ENCODE assay signal across 14 cellular contexts in the genomic region with DNA sequence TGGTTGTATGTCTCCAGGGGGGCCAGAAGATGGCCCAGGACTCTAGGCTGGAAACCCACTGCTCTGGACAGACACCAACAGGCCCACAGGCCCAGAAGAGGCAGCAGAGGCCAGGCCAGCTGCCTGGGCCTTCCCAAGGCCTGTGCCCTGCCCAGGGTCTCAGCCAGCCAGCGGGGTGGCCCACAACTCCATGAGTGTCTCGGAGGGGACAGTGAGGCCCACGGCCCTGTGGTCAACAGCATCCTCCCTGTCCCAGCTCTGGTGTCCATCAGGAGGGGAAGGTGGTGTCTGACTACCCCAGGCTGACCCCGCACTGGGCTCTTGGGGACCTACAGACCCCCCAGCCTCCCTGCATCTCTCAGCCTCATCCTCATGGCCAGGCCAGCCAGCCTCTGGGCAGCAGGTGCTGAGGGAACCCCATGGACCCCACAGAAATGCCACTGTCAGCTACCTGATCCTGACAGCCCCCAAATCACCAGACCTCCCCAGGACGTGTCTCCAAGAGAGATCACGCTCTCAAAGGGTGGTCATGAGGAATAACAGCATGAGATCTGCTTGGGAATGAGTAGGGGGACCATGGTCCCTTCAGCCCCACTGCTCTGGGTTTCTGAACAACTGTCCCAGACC.
DNase-seq lines count a peak whose midpoint lies in the region; ATAC-seq, FAIRE-seq and TF ChIP-seq lines count a peak whose summit lies in the region.
"Had no signal": no experiment of that assay in that cellular context is flagged by ENCODE, and none has a peak within 500 bp of the region (broad histone marks: within the 10 kb centered on the region; RNA-seq: fewer than 3 reads in every experiment).

No MANE protein-coding gene starts in this region.

- H3K4me3 ChIP-seq in gastroesophageal sphincter: no peak overlapping the region
- no peak overlapping the region for H3K4me3 ChIP-seq in pancreas
- no peak overlapping the region for H3K4me3 ChIP-seq in vagina
- H3K4me3 ChIP-seq: A549 had no signal

- H3K4me1 ChIP-seq in gastroesophageal sphincter: peaks cover 0 to 99% (median 45%) of the 10 kb centered on the region in 3 donors
- H3K4me1 ChIP-seq in pancreas: peaks cover 44 to 45% (median 45%) of the 10 kb centered on the region in 3 donors
- H3K4me1 ChIP-seq in vagina: peaks cover 65% of the 10 kb centered on the region

- H3K9me3 ChIP-seq in gastroesophageal sphincter: no peaks in the 10 kb centered on the region
- H3K9me3 ChIP-seq in pancreas: no peaks in the 10 kb centered on the region
- H3K9me3 ChIP-seq in vagina: no peaks in the 10 kb centered on the region
- H3K9me3 ChIP-seq: A549 had no signal

- no CpG with 5 or more reads among the region's 6 CpGs for WGBS in gastroesophageal sphincter (ENCODE audit: low coverage in 1 of 2), 2 donors
- WGBS in pancreas, 2 donors: 89 to 95% methylated on average over 6 of the region's 6 CpGs

- DNase-seq in Right ventricle myocardium inferior (ENCODE audit: missing footprints) (peak; percentile 44), Right ventricle myocardium superior (no peak), pancreas (peak in 2 of 6 donors; percentile 55 to 64), vagina (ENCODE audit: extremely low spot score in 2 of 2) (no peak), middle frontal gyrus (ENCODE audit: extremely low spot score, low spot score) (no peak)
- DNase-seq: activated CD8-positive, alpha-beta memory T cell treated with anti-CD3 and anti-CD28 coated beads, Interleukin-2, amount 10 ng/mL, durations not matched to agents 7 days and 5 days; activated naive CD4-positive, alpha-beta T cell treated with anti-CD3 and anti-CD28 coated beads for 36 hours; midbrain; stimulated activated naive B cell treated with anti-CD40 and anti-IgM and Interleukin-4, amounts not matched to agents 10 μg/mL and 1 μg/mL and 100 μg/mL, for 72 hours; WERI-Rb-1 had no signal

- H3K27me3 ChIP-seq in gastroesophageal sphincter (no peaks in the 10 kb centered on the region), pancreas (no peaks in the 10 kb centered on the region), vagina (no peaks in the 10 kb centered on the region)

- peak overlapping the region in 3 of 4 donors; percentile 83 to 93 (median 89) for H3K27ac ChIP-seq in gastroesophageal sphincter
- peak overlapping the region in 3 of 4 donors; percentile 19 to 55 (median 39) for H3K27ac ChIP-seq in pancreas
- peak overlapping the region; percentile 90 for H3K27ac ChIP-seq in vagina
- H3K27ac ChIP-seq: WERI-Rb-1 had no signal

- intact Hi-C loops in Right ventricle myocardium inferior (cut with DNase I): no loop called here
- intact Hi-C loops in Right ventricle myocardium superior (cut with DNase I): no loop called here
- intact Hi-C loops in pancreas (cut with DNase I): no loop called here
- intact Hi-C loops in vagina (cut with DNase I): no loop called here

- ATAC-seq in Right ventricle myocardium inferior (no peak), Right ventricle myocardium superior (ENCODE audit: poor library complexity) (no peak), gastroesophageal sphincter (no peak), pancreas (no peak), HG02642 (IDR thresholded peaks at IDR 0.05; ENCODE audit: poor library complexity, unreplicated experiment) (no peak), GM18868 (IDR thresholded peaks at IDR 0.05; ENCODE audit: unreplicated experiment) (no peak)
- ATAC-seq: A549; activated CD8-positive, alpha-beta memory T cell treated with anti-CD3 and anti-CD28 coated beads, Interleukin-2, amount 10 ng/mL, durations not matched to agents 7 days and 5 days; stimulated activated naive B cell treated with anti-CD40 and anti-IgM and Interleukin-4, amounts not matched to agents 10 μg/mL and 1 μg/mL and 100 μg/mL, for 72 hours had no signal

- TF ChIP-seq EP300 in gastroesophageal sphincter (IDR thresholded peaks at IDR 0.05): no peak

- TF ChIP-seq POLR2A in gastroesophageal sphincter (IDR thresholded peaks at IDR 0.05) (no peak), vagina (IDR thresholded peaks at IDR 0.05) (no peak)

- TF ChIP-seq CTCF in gastroesophageal sphincter (IDR thresholded peaks at IDR 0.05): no peak
- no peak for TF ChIP-seq CTCF in pancreas (IDR thresholded peaks at IDR 0.05)
- no peak for TF ChIP-seq CTCF in vagina (IDR thresholded peaks at IDR 0.05)

- FAIRE-seq in pancreas (lab: Jason Lieb, UNC): no peak
- FAIRE-seq: A549 had no signal

- H3K36me3 ChIP-seq in gastroesophageal sphincter: peaks cover 0 to 20% of the 10 kb centered on the region in 2 donors
- peaks cover 0 to 7% (median 0%) of the 10 kb centered on the region in 3 donors for H3K36me3 ChIP-seq in pancreas
- no peaks in the 10 kb centered on the region for H3K36me3 ChIP-seq in vagina

Comparison
In these comparisons a context has a peak if more than half of its experiments do, and no peak if none do; other contexts are left out.
1. H3K27ac ChIP-seq: peak in every context shown above with its lines; median percentile 90 in vagina; 89 in gastroesophageal sphincter; 39 in pancreas.